1 cellular context compared by ENCODE assay signal in the genomic region with DNA sequence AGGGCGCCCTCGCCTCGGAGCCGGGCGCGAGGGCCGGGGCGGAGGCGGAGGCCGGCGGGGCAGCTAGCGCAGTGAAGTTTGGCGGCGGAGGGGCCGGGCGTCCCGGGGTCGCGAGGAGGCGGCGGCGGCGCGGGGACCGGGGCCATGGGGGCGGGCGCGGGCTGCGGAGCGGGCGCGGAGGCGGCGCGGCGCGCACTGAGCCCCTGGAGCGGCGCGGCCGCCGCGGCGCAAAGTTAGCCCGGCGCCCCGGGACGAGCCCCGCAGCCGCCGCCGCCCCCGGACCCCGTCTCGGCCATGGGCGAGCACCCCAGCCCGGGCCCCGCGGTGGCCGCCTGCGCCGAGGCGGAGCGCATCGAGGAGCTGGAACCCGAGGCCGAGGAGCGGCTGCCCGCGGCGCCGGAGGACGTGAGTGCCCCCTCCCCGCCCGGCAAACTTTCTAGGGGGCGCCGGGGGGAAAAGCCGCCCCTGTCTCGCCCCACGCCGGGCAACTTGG.
TF ChIP-seq lines count a peak whose summit lies in the region.

No MANE protein-coding gene starts in this region.

TF ChIP-seq in HepG2, 621 proteins besides CTCF, POLR2A, EP300 and RAD21 (continued from another document):
- TF ChIP-seq ZNF230 (CRISPR knock-in tag; IDR thresholded peaks at IDR 0.05), result no peak
- no peak for TF ChIP-seq MTA3 (CRISPR knock-in tag; IDR thresholded peaks at IDR 0.05)
- TF ChIP-seq FIP1L1 (IDR thresholded peaks at IDR 0.05; ENCODE audit: borderline replicate concordance, insufficient read depth, low read depth, low read length), result no peak
- TF ChIP-seq CBX2 (IDR thresholded peaks at IDR 0.05; ENCODE audit: low read depth, low read length), result no peak
- no peak for TF ChIP-seq CBX2 (CRISPR knock-in tag; IDR thresholded peaks at IDR 0.05; ENCODE audit: low read depth)
- no peak for TF ChIP-seq ZZZ3 (CRISPR knock-in tag; IDR thresholded peaks at IDR 0.05; ENCODE audit: borderline replicate concordance)
- no peak for TF ChIP-seq ZFP41 (CRISPR knock-in tag; IDR thresholded peaks at IDR 0.05; ENCODE audit: borderline replicate concordance)
- no peak for TF ChIP-seq ZNF543 (CRISPR knock-in tag; IDR thresholded peaks at IDR 0.05)
